ENCODE assay signal across 17 cellular contexts in the genomic region with DNA sequence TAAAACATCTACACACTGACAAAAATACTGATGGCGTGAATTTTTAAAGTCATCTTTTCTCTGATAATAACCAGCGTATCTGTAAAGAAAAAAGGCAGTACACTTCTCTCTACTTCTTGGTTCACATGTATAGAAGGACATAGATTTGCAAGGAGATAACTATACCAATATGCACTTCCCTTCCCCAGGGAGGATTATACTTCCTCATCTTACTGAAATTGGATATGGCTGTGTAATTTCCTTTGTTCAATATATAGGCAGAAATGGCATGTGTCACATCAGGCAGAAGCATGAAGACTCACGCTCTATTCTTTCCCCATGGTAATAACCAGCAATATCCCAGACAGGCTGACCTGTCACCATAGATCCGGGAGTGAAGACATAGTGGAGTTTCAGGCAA.
"Had no signal": no experiment of that assay in that cellular context is flagged by ENCODE, and none has a peak within 500 bp of the region (broad histone marks: within the 10 kb centered on the region; RNA-seq: fewer than 3 reads in every experiment).

No MANE protein-coding gene starts in this region.

- H3K27ac ChIP-seq: brain microvascular endothelial cell, esophagus muscularis mucosa, hepatocyte, neural progenitor cell, pancreas, testis, upper lobe of right lung had no signal

- H3K9ac ChIP-seq: neural progenitor cell had no signal

- H3K4me1 ChIP-seq: pancreas, testis, upper lobe of right lung had no signal

- H3K9me3 ChIP-seq: esophagus muscularis mucosa, pancreas, testis, upper lobe of right lung had no signal

- H3K4me3 Mint-ChIP-seq: activated T-helper 1 cell treated with anti-CD3 and anti-CD28 coated beads, Interleukin-12 subunit alpha, Interleukin-12 subunit beta, Interleukin-2, Interleukin-4 antibody, amounts not matched to agents 30 ng/mL and 10 ng/mL and 1 ng/mL, durations not matched to agents 14 hours and 24 hours and 36 hours; central memory CD8-positive, alpha-beta T cell; neural progenitor cell; stimulated activated naive CD8-positive, alpha-beta T cell treated with anti-CD3 and anti-CD28 coated beads, Interleukin-15, amount 100 ng/mL, for 72 hours had no signal

- H2AFZ ChIP-seq: hepatocyte, neural progenitor cell had no signal

- H3K27me3 ChIP-seq: brain microvascular endothelial cell, esophagus muscularis mucosa, hepatocyte, neural progenitor cell, pancreas, testis, upper lobe of right lung had no signal

- DNase-seq: activated naive CD4-positive, alpha-beta T cell treated with Interleukin-2 at 50 U/mL for 16 hours; anterior cingulate cortex; brain microvascular endothelial cell; cortex of kidney; effector CD4-positive, alpha-beta T cell; pancreas; stimulated activated naive CD8-positive, alpha-beta T cell treated with anti-CD3 and anti-CD28 coated beads, Interleukin-15, amount 100 ng/mL, for 72 hours; testis; upper lobe of right lung had no signal

- H3K36me3 ChIP-seq: brain microvascular endothelial cell, esophagus muscularis mucosa, neural progenitor cell, pancreas, upper lobe of right lung had no signal

- H3K79me2 ChIP-seq: hepatocyte had no signal

- H3K27ac Mint-ChIP-seq: activated T-helper 1 cell treated with anti-CD3 and anti-CD28 coated beads, Interleukin-12 subunit alpha, Interleukin-12 subunit beta, Interleukin-2, Interleukin-4 antibody, amounts not matched to agents 30 ng/mL and 10 ng/mL and 1 ng/mL, durations not matched to agents 14 hours and 24 hours and 36 hours; neural progenitor cell; stimulated activated naive CD8-positive, alpha-beta T cell treated with anti-CD3 and anti-CD28 coated beads, Interleukin-15, amount 100 ng/mL, for 72 hours had no signal

- H3K4me2 ChIP-seq: hepatocyte, neural progenitor cell had no signal

- H3K9me3 Mint-ChIP-seq: stimulated activated naive CD8-positive, alpha-beta T cell treated with anti-CD3 and anti-CD28 coated beads, Interleukin-15, amount 100 ng/mL, for 72 hours had no signal

- H3K4me1 Mint-ChIP-seq: central memory CD8-positive, alpha-beta T cell; stimulated activated naive CD8-positive, alpha-beta T cell treated with anti-CD3 and anti-CD28 coated beads, Interleukin-15, amount 100 ng/mL, for 72 hours had no signal

- ATAC-seq: activated CD4-positive, CD25-positive, alpha-beta regulatory T cell treated with anti-CD3 and anti-CD28 coated beads, Interleukin-2, amount 50 U/mL, for 24 hours; left lobe of liver; pancreas; sciatic nerve; stimulated activated naive CD8-positive, alpha-beta T cell treated with anti-CD3 and anti-CD28 coated beads, Interleukin-15, amount 100 ng/mL, for 72 hours; upper lobe of right lung had no signal

- H3K27me3 Mint-ChIP-seq: central memory CD8-positive, alpha-beta T cell; stimulated activated naive CD8-positive, alpha-beta T cell treated with anti-CD3 and anti-CD28 coated beads, Interleukin-15, amount 100 ng/mL, for 72 hours had no signal

- H3K4me3 ChIP-seq: esophagus muscularis mucosa, hepatocyte, neural progenitor cell, pancreas, testis, upper lobe of right lung had no signal
